ENCODE assay signal across 35 cellular contexts in the genomic region with DNA sequence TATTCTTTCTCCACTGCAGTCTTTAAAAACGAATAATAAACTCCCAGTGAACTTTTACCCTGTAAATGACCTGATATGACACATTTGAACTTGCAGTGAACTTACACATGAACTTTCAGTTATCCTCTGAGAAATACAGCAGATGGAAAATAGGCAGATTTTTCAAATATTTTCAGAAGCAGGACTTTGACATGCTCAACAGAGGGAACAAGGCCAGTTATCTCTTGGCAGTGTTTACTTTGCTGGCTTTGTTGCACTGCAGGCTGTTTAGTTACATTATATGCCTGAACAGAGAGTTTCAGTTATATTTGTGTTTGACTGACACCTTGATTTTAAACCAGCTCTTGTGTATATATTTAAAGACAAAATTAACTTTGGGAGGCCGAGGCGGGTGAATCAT. TPM values are rescaled to one million over a fixed set of nuclear protein-coding genes. Genes with fewer than 3 reads are reported as not detected.
DNase-seq lines count a peak whose midpoint lies in the region; ATAC-seq and TF ChIP-seq lines count a peak whose summit lies in the region.
"Had no signal": no experiment of that assay in that cellular context is flagged by ENCODE, and none has a peak within 500 bp of the region (broad histone marks: within the 10 kb centered on the region; RNA-seq: fewer than 3 reads in every experiment).

No MANE protein-coding gene starts in this region.

- no peaks in the 10 kb centered on the region for H3K36me3 ChIP-seq in HCT116 (ENCODE audit: control insufficient read depth in 1 of 2, insufficient read depth in 2 of 2, low read length in 2 of 2)
- no peaks in the 10 kb centered on the region for H3K36me3 ChIP-seq in HAP-1 (replicated peaks)
- H3K36me3 ChIP-seq: ascending aorta, left ventricle myocardium inferior, ovary, tibial artery had no signal

- ATAC-seq in HCT116 (no peak), HG03565 (IDR thresholded peaks at IDR 0.05; ENCODE audit: unreplicated experiment) (no peak)
- ATAC-seq: activated CD4-positive, alpha-beta T cell treated with anti-CD3 and anti-CD28 coated beads for 36 hours had no signal

- H3K4me2 ChIP-seq in HCT116 (ENCODE audit: low read length) = peak overlapping the region; percentile 20; the same call in 1 of the 2 replicates

- RAD21 ChIA-PET in HCT116 (lab: Charles Lee; ENCODE audit: low non-redundant PET in 1 of 2, low total read pairs in 2 of 2, uncharacterized antibody in 2 of 2, unreplicated experiment in 2 of 2) = no interaction called here

- in situ Hi-C loops in HAP-1 (cut with MboI; ENCODE audit: low sequenced_read_pairs) = no loop called here

- CTCF ChIA-PET in HCT116 (lab: Charles Lee) = interaction anchor here (1.0 kb wide), 1 partner anchor 27 kb away, joined by 3 read pairs; no protein-coding TSS in a partner anchor

- H2AFZ ChIP-seq in HCT116 (ENCODE audit: low read depth, low read length, poor library complexity, severe bottlenecking) = no peak overlapping the region

- no peaks in the 10 kb centered on the region for H3K9me2 ChIP-seq in HCT116 (ENCODE audit: insufficient read depth)

- H3K9ac ChIP-seq in HCT116 (ENCODE audit: low read length) = no peak overlapping the region

- TF ChIP-seq POLR2A in HCT116 (IDR thresholded peaks at IDR 0.05; ENCODE audit: borderline replicate concordance, extremely low read depth, insufficient read depth, insufficient read length) = no peak

- H3K27ac ChIP-seq in HCT116 (ENCODE audit: low read depth, low read length) = no peak overlapping the region
- H3K27ac ChIP-seq: ascending aorta, left ventricle myocardium inferior, ovary, tibial artery had no signal

- no peak for TF ChIP-seq RAD21 in HCT116 (IDR thresholded peaks at IDR 0.05; ENCODE audit: low read depth)

- TF ChIP-seq CTCF in HCT116 (IDR thresholded peaks at IDR 0.05 in 2 of 3, conservative IDR thresholded peaks at IDR 0.05 in 1 of 3; ENCODE audit: borderline replicate concordance in 1 of 3, insufficient read depth in 1 of 3, low read depth in 2 of 3, low read length in 2 of 3) (no peak), retinal pigment epithelial cell (conservative IDR thresholded peaks at IDR 0.05; ENCODE audit: low read depth, low read length) (no peak)

- H3K9me3 ChIP-seq in HCT116 (ENCODE audit: control insufficient read depth in 1 of 2, insufficient read depth in 1 of 2, low read depth in 1 of 2, low read length in 2 of 2) (no peaks in the 10 kb centered on the region), HAP-1 (no peaks in the 10 kb centered on the region)
- H3K9me3 ChIP-seq: ascending aorta, ovary, tibial artery had no signal

- intact Hi-C loops in HCT116 (cut with micrococcal nuclease) = no loop called here

- H3K4me1 ChIP-seq in HCT116 (ENCODE audit: control insufficient read depth in 1 of 2, insufficient read depth in 2 of 2, low read length in 2 of 2) (peaks cover 0 to 6% of the 10 kb centered on the region in 2 experiments; a peak in 1 of 4 replicates), HAP-1 (no peaks in the 10 kb centered on the region)
- H3K4me1 ChIP-seq: ascending aorta, left ventricle myocardium inferior, tibial artery had no signal

- H4K20me1 ChIP-seq in HCT116 (ENCODE audit: insufficient read depth) = no peaks in the 10 kb centered on the region

- POLR2A ChIA-PET in HCT116 (lab: Charles Lee) = no interaction called here

- DNase-seq in HCT116 (ENCODE audit: low read depth, low spot score) (no peak), astrocyte of the hippocampus (ENCODE audit: low read depth, low spot score) (peak; percentile 66), foreskin melanocyte (peak; percentile 54), retinal pigment epithelial cell (ENCODE audit: low read depth) (peak; percentile 28), ecto neural progenitor cell (ENCODE audit: low spot score) (no peak), HAP-1 (ENCODE audit: low spot score in 2 of 2) (no peak), RKO (ENCODE audit: low spot score) (no peak)
- DNase-seq: activated CD4-positive, alpha-beta T cell treated with anti-CD3 and anti-CD28 coated beads for 36 hours; activated effector memory CD4-positive, alpha-beta T cell treated with Interleukin-2 at 50 U/mL for 16 hours; activated naive CD8-positive, alpha-beta T cell treated with anti-CD3 and anti-CD28 coated beads for 36 hours; activated T-cell treated with anti-CD3 and anti-CD28 coated beads, Interleukin-2, amount 50 U/mL, for 1 hour; AML-193; CD4-positive, CD25-positive, alpha-beta regulatory T cell; EL; islet precursor cell; left ventricle myocardium inferior; mesendoderm; NCI-H1048; NCI-H2107; NCI-H345; NCI-H69; ovary; right cardiac atrium; Right ventricle myocardium superior; stimulated activated CD4-positive, alpha-beta T cell treated with anti-CD3 and anti-CD28 coated beads, Interleukin-12 subunit alpha, Interleukin-12 subunit beta, amount 100 ng/mL, for 4 hours; stimulated activated CD4-positive, alpha-beta T cell treated with anti-CD3 and anti-CD28 coated beads, Interleukin-4, amount 100 ng/mL, for 1 hour; tibial artery had no signal

- BruUV-seq in HCT116 (replicated peaks; lab: Mats Ljungman, UMichigan) = no TSS peak

- H3K27me3 ChIP-seq in HCT116 (ENCODE audit: insufficient read depth, low read length) (no peaks in the 10 kb centered on the region), HAP-1 (ENCODE audit: low read depth) (peaks cover 15% of the 10 kb centered on the region)
- H3K27me3 ChIP-seq: ascending aorta, ovary had no signal

- H3K4me3 ChIP-seq in HCT116 (replicated peaks in 1 of 2; ENCODE audit: low read depth in 1 of 2, low read length in 2 of 2) (no peak overlapping the region), retinal pigment epithelial cell (ENCODE audit: low read length) (no peak overlapping the region), HAP-1 (no peak overlapping the region)
- H3K4me3 ChIP-seq: ascending aorta, left ventricle myocardium inferior, ovary, tibial artery had no signal

- H3K79me2 ChIP-seq in HCT116 (ENCODE audit: insufficient read depth, low read length) = no peaks in the 10 kb centered on the region

TF ChIP-seq in HCT116, 20 proteins besides CTCF, POLR2A, EP300 and RAD21 (continues in another document):
- TF ChIP-seq, protein P1, sequence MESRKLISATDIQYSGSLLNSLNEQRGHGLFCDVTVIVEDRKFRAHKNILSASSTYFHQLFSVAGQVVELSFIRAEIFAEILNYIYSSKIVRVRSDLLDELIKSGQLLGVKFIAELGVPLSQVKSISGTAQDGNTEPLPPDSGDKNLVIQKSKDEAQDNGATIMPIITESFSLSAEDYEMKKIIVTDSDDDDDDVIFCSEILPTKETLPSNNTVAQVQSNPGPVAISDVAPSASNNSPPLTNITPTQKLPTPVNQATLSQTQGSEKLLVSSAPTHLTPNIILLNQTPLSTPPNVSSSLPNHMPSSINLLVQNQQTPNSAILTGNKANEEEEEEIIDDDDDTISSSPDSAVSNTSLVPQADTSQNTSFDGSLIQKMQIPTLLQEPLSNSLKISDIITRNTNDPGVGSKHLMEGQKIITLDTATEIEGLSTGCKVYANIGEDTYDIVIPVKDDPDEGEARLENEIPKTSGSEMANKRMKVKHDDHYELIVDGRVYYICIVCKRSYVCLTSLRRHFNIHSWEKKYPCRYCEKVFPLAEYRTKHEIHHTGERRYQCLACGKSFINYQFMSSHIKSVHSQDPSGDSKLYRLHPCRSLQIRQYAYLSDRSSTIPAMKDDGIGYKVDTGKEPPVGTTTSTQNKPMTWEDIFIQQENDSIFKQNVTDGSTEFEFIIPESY (IDR thresholded peaks at IDR 0.05; ENCODE audit: extremely low read depth, insufficient replicate concordance, low read length) = no peak
- TF ChIP-seq POLR2AphosphoS5 (IDR thresholded peaks at IDR 0.05; ENCODE audit: low read depth, low read length) (no peak), EZH2 (IDR thresholded peaks at IDR 0.05) (no peak), FOSL1 (IDR thresholded peaks at IDR 0.05; ENCODE audit: low read depth) (no peak), ZNF274 (IDR thresholded peaks at IDR 0.05; ENCODE audit: low read depth, low read length) (no peak), SP1 (IDR thresholded peaks at IDR 0.05; ENCODE audit: low read depth) (no peak), TCF7L2 (IDR thresholded peaks at IDR 0.05; ENCODE audit: borderline replicate concordance, extremely low read depth, insufficient read depth, insufficient read length) (no peak), EZH2phosphoT487 (IDR thresholded peaks at IDR 0.05; ENCODE audit: borderline replicate concordance) (no peak), SRF (IDR thresholded peaks at IDR 0.05; ENCODE audit: low read depth) (no peak), CEBPB (IDR thresholded peaks at IDR 0.05; ENCODE audit: low read depth) (no peak), YY1 (IDR thresholded peaks at IDR 0.05; ENCODE audit: extremely low read depth, insufficient replicate concordance, low read depth, low read length) (no peak), JUND (IDR thresholded peaks at IDR 0.05) (no peak)
- TF ChIP-seq, protein P2, sequence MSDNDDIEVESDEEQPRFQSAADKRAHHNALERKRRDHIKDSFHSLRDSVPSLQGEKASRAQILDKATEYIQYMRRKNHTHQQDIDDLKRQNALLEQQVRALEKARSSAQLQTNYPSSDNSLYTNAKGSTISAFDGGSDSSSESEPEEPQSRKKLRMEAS (IDR thresholded peaks at IDR 0.05) = no peak
- TF ChIP-seq, protein P3, sequence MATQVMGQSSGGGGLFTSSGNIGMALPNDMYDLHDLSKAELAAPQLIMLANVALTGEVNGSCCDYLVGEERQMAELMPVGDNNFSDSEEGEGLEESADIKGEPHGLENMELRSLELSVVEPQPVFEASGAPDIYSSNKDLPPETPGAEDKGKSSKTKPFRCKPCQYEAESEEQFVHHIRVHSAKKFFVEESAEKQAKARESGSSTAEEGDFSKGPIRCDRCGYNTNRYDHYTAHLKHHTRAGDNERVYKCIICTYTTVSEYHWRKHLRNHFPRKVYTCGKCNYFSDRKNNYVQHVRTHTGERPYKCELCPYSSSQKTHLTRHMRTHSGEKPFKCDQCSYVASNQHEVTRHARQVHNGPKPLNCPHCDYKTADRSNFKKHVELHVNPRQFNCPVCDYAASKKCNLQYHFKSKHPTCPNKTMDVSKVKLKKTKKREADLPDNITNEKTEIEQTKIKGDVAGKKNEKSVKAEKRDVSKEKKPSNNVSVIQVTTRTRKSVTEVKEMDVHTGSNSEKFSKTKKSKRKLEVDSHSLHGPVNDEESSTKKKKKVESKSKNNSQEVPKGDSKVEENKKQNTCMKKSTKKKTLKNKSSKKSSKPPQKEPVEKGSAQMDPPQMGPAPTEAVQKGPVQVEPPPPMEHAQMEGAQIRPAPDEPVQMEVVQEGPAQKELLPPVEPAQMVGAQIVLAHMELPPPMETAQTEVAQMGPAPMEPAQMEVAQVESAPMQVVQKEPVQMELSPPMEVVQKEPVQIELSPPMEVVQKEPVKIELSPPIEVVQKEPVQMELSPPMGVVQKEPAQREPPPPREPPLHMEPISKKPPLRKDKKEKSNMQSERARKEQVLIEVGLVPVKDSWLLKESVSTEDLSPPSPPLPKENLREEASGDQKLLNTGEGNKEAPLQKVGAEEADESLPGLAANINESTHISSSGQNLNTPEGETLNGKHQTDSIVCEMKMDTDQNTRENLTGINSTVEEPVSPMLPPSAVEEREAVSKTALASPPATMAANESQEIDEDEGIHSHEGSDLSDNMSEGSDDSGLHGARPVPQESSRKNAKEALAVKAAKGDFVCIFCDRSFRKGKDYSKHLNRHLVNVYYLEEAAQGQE (IDR thresholded peaks at IDR 0.05; ENCODE audit: low read depth) = no peak

RNA-seq across cellular contexts. Expression of a gene that starts 47.6 kb away (rescaled TPM):
- 2.7 TPM for total RNA-seq in HCT116 (2021; ENCODE audit: unreplicated experiment)
- polyA plus RNA-seq in HCT116 (2012) = 0.06 and 0.33 TPM in 2 replicates
- total RNA-seq: A673; activated CD4-positive, alpha-beta T cell treated with anti-CD3 and anti-CD28 coated beads for 36 hours; activated naive CD8-positive, alpha-beta T cell treated with anti-CD3 and anti-CD28 coated beads for 36 hours; CD4-positive, CD25-positive, alpha-beta regulatory T cell; dermis microvascular lymphatic vessel endothelial cell; glomerular endothelial cell; H1; left ventricle myocardium inferior; neural crest cell; Right ventricle myocardium superior had no signal
- polyA plus RNA-seq: CD4-positive, CD25-positive, alpha-beta regulatory T cell; H1; IgD-negative memory B cell had no signal

Comparison
In these comparisons a context has a peak if more than half of its experiments do, and no peak if none do; other contexts are left out.
1. DNase-seq: peak in astrocyte of the hippocampus (single experiment), foreskin melanocyte (single experiment) and retinal pigment epithelial cell (single experiment); none in HCT116 (single experiment), ecto neural progenitor cell (single experiment), HAP-1 (0 of 2) and RKO (single experiment).